1 cellular context compared by ENCODE assay signal in the genomic region with DNA sequence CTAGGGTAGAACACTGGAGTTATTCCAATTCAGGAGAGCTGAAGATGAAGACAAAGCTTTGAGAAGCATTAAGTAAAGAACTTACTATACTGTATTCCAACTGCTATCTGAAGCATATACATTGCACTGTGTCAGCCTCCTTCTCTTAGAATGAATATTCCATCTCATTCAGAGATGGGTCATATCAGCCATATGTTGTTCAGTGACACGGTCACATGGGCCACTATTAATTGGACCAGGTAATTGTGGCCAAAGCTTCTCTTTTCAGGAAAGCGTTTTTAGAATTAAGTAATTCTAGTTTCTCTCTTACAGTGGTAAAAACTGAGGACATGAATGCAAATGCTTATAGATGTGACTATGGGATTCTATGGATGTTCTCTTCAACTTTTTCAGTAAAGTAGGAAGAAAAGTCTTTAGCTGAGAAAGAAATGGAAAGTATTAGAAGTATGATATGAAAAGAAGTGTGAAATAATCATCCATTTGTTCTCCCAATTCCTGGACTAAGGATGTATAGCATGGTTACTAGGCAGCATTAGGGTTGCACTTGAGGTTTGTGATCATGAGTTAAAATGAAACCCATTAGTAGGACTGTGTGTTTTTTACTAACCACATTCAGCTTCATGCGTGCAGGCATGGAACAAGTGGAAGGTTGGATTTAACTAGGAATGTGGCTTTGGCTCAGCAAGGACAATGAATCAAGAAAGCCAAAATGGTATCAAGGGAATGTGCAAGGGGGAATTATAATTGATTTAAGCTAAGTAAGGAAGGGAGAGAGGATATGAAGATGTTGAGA.
TF ChIP-seq lines count a peak whose summit lies in the region.

No MANE protein-coding gene starts in this region.

TF ChIP-seq in GM12878, 131 proteins besides CTCF, POLR2A, EP300 and RAD21 (continued from another document and continues in another):
- TF ChIP-seq, protein P1, sequence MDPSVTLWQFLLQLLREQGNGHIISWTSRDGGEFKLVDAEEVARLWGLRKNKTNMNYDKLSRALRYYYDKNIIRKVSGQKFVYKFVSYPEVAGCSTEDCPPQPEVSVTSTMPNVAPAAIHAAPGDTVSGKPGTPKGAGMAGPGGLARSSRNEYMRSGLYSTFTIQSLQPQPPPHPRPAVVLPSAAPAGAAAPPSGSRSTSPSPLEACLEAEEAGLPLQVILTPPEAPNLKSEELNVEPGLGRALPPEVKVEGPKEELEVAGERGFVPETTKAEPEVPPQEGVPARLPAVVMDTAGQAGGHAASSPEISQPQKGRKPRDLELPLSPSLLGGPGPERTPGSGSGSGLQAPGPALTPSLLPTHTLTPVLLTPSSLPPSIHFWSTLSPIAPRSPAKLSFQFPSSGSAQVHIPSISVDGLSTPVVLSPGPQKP (IDR thresholded peaks at IDR 0.05; ENCODE audit: low read depth, low read length): no peak
- TF ChIP-seq MYB (IDR thresholded peaks at IDR 0.05; ENCODE audit: borderline replicate concordance, low read depth, low read length) (no peak), ESRRA (IDR thresholded peaks at IDR 0.05; ENCODE audit: low read length) (no peak), GABPA (IDR thresholded peaks at IDR 0.05; ENCODE audit: low read depth) (no peak), CBX3 (IDR thresholded peaks at IDR 0.05; ENCODE audit: borderline replicate concordance, low read depth) (no peak), FOS (IDR thresholded peaks at IDR 0.05; ENCODE audit: borderline replicate concordance, extremely low read depth, insufficient read length) (no peak), IKZF2 (IDR thresholded peaks at IDR 0.05) (peak; percentile 91 to 92), STAT3 (IDR thresholded peaks at IDR 0.05; ENCODE audit: low read depth, low read length) (no peak), FOXK2 (IDR thresholded peaks at IDR 0.05) (no peak), POLR2AphosphoS5 (IDR thresholded peaks at IDR 0.05; ENCODE audit: low read length) (no peak), CREM (IDR thresholded peaks at IDR 0.05; ENCODE audit: low read depth) (peak; percentile 51; the same call in 1 of the 2 replicates), CBFB (IDR thresholded peaks at IDR 0.05; ENCODE audit: low read depth) (no peak), CBX5 (IDR thresholded peaks at IDR 0.05; ENCODE audit: low read depth) (no peak), SREBF1 (IDR thresholded peaks at IDR 0.05; ENCODE audit: low read length) (no peak), RCOR1 (conservative IDR thresholded peaks at IDR 0.05; ENCODE audit: low read depth, low read length) (no peak), PAX8 (IDR thresholded peaks at IDR 0.05) (no peak), TARDBP (IDR thresholded peaks at IDR 0.05; ENCODE audit: borderline replicate concordance) (no peak), SREBF2 (IDR thresholded peaks at IDR 0.05; ENCODE audit: low read length) (no peak), SMAD5 (IDR thresholded peaks at IDR 0.05; ENCODE audit: low read depth) (no peak), RUNX3 (IDR thresholded peaks at IDR 0.05; ENCODE audit: low read length) (peak; percentile 93), MEF2A (IDR thresholded peaks at IDR 0.05; ENCODE audit: insufficient read depth, low read depth, low read length) (no peak), BMI1 (IDR thresholded peaks at IDR 0.05; ENCODE audit: borderline replicate concordance) (peak; percentile 53), ZNF384 (IDR thresholded peaks at IDR 0.05; ENCODE audit: borderline replicate concordance, low read depth, low read length) (no peak), HDAC2 (IDR thresholded peaks at IDR 0.05) (no peak), ZNF217 (IDR thresholded peaks at IDR 0.05) (no peak), YBX1 (IDR thresholded peaks at IDR 0.05) (no peak), HDAC6 (IDR thresholded peaks at IDR 0.05; ENCODE audit: unreplicated experiment) (no peak), BHLHE40 (IDR thresholded peaks at IDR 0.05; ENCODE audit: borderline replicate concordance in 1 of 2, low read depth in 2 of 2, low read length in 1 of 2) (peak in 1 of 2 experiments; percentile 58; a peak in 2 of 4 replicates), MXI1 (IDR thresholded peaks at IDR 0.05; ENCODE audit: low read depth, low read length) (no peak), HCFC1 (IDR thresholded peaks at IDR 0.05; ENCODE audit: low read length) (no peak), DPF2 (IDR thresholded peaks at IDR 0.05) (peak; percentile 57; the same call in 1 of the 2 replicates)
- TF ChIP-seq, protein P2, sequence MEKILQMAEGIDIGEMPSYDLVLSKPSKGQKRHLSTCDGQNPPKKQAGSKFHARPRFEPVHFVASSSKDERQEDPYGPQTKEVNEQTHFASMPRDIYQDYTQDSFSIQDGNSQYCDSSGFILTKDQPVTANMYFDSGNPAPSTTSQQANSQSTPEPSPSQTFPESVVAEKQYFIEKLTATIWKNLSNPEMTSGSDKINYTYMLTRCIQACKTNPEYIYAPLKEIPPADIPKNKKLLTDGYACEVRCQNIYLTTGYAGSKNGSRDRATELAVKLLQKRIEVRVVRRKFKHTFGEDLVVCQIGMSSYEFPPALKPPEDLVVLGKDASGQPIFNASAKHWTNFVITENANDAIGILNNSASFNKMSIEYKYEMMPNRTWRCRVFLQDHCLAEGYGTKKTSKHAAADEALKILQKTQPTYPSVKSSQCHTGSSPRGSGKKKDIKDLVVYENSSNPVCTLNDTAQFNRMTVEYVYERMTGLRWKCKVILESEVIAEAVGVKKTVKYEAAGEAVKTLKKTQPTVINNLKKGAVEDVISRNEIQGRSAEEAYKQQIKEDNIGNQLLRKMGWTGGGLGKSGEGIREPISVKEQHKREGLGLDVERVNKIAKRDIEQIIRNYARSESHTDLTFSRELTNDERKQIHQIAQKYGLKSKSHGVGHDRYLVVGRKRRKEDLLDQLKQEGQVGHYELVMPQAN (conservative IDR thresholded peaks at IDR 0.05): no peak
- TF ChIP-seq, protein P3, sequence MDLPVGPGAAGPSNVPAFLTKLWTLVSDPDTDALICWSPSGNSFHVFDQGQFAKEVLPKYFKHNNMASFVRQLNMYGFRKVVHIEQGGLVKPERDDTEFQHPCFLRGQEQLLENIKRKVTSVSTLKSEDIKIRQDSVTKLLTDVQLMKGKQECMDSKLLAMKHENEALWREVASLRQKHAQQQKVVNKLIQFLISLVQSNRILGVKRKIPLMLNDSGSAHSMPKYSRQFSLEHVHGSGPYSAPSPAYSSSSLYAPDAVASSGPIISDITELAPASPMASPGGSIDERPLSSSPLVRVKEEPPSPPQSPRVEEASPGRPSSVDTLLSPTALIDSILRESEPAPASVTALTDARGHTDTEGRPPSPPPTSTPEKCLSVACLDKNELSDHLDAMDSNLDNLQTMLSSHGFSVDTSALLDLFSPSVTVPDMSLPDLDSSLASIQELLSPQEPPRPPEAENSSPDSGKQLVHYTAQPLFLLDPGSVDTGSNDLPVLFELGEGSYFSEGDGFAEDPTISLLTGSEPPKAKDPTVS (IDR thresholded peaks at IDR 0.05; ENCODE audit: low read depth, low read length): no peak
- TF ChIP-seq, protein P4, sequence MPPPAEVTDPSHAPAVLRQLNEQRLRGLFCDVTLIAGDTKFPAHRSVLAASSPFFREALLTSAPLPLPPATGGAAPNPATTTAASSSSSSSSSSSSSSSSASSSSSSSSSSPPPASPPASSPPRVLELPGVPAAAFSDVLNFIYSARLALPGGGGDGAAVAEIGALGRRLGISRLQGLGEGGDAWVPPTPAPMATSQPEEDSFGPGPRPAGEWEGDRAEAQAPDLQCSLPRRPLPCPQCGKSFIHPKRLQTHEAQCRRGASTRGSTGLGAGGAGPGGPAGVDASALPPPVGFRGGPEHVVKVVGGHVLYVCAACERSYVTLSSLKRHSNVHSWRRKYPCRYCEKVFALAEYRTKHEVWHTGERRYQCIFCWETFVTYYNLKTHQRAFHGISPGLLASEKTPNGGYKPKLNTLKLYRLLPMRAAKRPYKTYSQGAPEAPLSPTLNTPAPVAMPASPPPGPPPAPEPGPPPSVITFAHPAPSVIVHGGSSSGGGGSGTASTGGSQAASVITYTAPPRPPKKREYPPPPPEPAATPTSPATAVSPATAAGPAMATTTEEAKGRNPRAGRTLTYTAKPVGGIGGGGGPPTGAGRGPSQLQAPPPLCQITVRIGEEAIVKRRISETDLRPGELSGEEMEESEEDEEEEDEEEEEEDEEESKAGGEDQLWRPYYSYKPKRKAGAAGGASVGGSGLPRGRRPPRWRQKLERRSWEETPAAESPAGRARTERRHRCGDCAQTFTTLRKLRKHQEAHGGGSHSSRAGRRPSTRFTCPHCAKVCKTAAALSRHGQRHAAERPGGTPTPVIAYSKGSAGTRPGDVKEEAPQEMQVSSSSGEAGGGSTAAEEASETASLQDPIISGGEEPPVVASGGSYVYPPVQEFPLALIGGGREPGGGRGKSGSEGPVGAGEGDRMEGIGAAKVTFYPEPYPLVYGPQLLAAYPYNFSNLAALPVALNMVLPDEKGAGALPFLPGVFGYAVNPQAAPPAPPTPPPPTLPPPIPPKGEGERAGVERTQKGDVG (CRISPR knock-in tag; IDR thresholded peaks at IDR 0.05): no peak
- TF ChIP-seq, protein P5, sequence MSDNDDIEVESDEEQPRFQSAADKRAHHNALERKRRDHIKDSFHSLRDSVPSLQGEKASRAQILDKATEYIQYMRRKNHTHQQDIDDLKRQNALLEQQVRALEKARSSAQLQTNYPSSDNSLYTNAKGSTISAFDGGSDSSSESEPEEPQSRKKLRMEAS (IDR thresholded peaks at IDR 0.05; ENCODE audit: low read depth, low read length): no peak
- TF ChIP-seq, protein P6, sequence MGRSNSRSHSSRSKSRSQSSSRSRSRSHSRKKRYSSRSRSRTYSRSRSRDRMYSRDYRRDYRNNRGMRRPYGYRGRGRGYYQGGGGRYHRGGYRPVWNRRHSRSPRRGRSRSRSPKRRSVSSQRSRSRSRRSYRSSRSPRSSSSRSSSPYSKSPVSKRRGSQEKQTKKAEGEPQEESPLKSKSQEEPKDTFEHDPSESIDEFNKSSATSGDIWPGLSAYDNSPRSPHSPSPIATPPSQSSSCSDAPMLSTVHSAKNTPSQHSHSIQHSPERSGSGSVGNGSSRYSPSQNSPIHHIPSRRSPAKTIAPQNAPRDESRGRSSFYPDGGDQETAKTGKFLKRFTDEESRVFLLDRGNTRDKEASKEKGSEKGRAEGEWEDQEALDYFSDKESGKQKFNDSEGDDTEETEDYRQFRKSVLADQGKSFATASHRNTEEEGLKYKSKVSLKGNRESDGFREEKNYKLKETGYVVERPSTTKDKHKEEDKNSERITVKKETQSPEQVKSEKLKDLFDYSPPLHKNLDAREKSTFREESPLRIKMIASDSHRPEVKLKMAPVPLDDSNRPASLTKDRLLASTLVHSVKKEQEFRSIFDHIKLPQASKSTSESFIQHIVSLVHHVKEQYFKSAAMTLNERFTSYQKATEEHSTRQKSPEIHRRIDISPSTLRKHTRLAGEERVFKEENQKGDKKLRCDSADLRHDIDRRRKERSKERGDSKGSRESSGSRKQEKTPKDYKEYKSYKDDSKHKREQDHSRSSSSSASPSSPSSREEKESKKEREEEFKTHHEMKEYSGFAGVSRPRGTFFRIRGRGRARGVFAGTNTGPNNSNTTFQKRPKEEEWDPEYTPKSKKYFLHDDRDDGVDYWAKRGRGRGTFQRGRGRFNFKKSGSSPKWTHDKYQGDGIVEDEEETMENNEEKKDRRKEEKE (IDR thresholded peaks at IDR 0.05): no peak
- TF ChIP-seq, protein P7, sequence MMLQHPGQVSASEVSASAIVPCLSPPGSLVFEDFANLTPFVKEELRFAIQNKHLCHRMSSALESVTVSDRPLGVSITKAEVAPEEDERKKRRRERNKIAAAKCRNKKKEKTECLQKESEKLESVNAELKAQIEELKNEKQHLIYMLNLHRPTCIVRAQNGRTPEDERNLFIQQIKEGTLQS (IDR thresholded peaks at IDR 0.05; ENCODE audit: borderline replicate concordance, extremely low read depth, low read depth, low read length): no peak
- TF ChIP-seq, protein P8, sequence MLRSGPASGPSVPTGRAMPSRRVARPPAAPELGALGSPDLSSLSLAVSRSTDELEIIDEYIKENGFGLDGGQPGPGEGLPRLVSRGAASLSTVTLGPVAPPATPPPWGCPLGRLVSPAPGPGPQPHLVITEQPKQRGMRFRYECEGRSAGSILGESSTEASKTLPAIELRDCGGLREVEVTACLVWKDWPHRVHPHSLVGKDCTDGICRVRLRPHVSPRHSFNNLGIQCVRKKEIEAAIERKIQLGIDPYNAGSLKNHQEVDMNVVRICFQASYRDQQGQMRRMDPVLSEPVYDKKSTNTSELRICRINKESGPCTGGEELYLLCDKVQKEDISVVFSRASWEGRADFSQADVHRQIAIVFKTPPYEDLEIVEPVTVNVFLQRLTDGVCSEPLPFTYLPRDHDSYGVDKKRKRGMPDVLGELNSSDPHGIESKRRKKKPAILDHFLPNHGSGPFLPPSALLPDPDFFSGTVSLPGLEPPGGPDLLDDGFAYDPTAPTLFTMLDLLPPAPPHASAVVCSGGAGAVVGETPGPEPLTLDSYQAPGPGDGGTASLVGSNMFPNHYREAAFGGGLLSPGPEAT (IDR thresholded peaks at IDR 0.05; ENCODE audit: low read depth): peak; percentile 77; the same call in 1 of the 2 replicates
- TF ChIP-seq, protein P9, sequence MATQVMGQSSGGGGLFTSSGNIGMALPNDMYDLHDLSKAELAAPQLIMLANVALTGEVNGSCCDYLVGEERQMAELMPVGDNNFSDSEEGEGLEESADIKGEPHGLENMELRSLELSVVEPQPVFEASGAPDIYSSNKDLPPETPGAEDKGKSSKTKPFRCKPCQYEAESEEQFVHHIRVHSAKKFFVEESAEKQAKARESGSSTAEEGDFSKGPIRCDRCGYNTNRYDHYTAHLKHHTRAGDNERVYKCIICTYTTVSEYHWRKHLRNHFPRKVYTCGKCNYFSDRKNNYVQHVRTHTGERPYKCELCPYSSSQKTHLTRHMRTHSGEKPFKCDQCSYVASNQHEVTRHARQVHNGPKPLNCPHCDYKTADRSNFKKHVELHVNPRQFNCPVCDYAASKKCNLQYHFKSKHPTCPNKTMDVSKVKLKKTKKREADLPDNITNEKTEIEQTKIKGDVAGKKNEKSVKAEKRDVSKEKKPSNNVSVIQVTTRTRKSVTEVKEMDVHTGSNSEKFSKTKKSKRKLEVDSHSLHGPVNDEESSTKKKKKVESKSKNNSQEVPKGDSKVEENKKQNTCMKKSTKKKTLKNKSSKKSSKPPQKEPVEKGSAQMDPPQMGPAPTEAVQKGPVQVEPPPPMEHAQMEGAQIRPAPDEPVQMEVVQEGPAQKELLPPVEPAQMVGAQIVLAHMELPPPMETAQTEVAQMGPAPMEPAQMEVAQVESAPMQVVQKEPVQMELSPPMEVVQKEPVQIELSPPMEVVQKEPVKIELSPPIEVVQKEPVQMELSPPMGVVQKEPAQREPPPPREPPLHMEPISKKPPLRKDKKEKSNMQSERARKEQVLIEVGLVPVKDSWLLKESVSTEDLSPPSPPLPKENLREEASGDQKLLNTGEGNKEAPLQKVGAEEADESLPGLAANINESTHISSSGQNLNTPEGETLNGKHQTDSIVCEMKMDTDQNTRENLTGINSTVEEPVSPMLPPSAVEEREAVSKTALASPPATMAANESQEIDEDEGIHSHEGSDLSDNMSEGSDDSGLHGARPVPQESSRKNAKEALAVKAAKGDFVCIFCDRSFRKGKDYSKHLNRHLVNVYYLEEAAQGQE (IDR thresholded peaks at IDR 0.05; ENCODE audit: low read depth, low read length): no peak
- TF ChIP-seq, protein P10, sequence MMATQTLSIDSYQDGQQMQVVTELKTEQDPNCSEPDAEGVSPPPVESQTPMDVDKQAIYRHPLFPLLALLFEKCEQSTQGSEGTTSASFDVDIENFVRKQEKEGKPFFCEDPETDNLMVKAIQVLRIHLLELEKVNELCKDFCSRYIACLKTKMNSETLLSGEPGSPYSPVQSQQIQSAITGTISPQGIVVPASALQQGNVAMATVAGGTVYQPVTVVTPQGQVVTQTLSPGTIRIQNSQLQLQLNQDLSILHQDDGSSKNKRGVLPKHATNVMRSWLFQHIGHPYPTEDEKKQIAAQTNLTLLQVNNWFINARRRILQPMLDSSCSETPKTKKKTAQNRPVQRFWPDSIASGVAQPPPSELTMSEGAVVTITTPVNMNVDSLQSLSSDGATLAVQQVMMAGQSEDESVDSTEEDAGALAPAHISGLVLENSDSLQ (IDR thresholded peaks at IDR 0.05): no peak
